In the genomic region with DNA sequence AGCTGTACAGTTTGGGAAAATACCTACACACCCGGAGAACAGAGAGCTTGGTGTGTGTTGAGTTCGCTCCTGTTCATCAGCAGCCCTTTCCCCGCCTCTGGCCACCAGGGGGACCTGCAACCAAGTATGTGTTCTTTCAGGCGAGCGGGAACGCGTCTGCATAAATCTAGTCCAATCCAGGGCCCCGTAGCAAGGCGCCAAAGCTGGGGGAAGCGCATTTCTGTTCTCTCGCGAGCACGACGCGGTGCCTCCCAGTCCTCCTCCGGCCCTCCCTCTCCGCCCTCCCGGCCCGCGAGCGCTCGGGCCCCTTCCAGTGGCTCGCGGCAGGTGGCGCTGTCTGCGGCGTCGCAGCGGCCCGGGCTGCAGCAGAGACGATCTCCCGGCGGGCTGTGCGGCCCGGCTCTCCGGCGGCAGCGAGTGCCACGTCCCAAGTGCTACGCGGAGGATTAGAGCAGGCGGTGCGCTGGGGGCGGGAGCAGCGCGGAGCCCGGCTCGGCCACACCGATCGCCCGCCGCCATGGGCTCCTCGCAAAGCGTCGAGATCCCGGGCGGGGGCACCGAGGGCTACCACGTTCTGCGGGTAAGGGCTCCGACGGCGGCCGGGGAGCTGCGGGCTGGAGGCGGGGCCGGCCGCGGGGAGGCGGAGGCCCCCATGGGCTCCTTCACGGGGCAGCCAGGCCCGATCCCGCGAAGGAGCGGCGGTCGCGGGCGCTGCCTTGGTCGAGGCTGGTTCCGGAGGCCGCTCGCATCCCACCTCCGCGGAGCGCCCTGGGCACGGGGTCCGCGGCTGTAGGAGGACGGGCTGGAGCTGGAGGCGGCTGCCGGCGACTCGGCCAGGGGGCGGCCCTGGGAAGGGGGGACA, we compare ENCODE assay signal across 1 cellular context.
TF ChIP-seq lines count a peak whose summit lies in the region.

A gene (plus strand): TSS at position 430 of the 862 bp plus-strand sequence. CDS start 88 bp downstream, at position 518.

TF ChIP-seq in HEK293, 187 proteins besides CTCF, POLR2A, EP300 and RAD21 (continued from another document):
- TF ChIP-seq, protein P1, sequence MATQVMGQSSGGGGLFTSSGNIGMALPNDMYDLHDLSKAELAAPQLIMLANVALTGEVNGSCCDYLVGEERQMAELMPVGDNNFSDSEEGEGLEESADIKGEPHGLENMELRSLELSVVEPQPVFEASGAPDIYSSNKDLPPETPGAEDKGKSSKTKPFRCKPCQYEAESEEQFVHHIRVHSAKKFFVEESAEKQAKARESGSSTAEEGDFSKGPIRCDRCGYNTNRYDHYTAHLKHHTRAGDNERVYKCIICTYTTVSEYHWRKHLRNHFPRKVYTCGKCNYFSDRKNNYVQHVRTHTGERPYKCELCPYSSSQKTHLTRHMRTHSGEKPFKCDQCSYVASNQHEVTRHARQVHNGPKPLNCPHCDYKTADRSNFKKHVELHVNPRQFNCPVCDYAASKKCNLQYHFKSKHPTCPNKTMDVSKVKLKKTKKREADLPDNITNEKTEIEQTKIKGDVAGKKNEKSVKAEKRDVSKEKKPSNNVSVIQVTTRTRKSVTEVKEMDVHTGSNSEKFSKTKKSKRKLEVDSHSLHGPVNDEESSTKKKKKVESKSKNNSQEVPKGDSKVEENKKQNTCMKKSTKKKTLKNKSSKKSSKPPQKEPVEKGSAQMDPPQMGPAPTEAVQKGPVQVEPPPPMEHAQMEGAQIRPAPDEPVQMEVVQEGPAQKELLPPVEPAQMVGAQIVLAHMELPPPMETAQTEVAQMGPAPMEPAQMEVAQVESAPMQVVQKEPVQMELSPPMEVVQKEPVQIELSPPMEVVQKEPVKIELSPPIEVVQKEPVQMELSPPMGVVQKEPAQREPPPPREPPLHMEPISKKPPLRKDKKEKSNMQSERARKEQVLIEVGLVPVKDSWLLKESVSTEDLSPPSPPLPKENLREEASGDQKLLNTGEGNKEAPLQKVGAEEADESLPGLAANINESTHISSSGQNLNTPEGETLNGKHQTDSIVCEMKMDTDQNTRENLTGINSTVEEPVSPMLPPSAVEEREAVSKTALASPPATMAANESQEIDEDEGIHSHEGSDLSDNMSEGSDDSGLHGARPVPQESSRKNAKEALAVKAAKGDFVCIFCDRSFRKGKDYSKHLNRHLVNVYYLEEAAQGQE (tag by site-specific recombination; IDR thresholded peaks at IDR 0.05): 0 out of 2 replicates have a peak, but pooled peaks have one; percentile 13
- TF ChIP-seq, protein P2, sequence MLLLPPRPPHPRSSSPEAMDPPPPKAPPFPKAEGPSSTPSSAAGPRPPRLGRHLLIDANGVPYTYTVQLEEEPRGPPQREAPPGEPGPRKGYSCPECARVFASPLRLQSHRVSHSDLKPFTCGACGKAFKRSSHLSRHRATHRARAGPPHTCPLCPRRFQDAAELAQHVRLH (tag by site-specific recombination; IDR thresholded peaks at IDR 0.05): 0 out of 2 replicates have a peak, but pooled peaks have one; percentile 39
- TF ChIP-seq ZNF843 (tag by site-specific recombination; IDR thresholded peaks at IDR 0.05): peak; percentile 55
- TF ChIP-seq YY1 (tag by site-specific recombination; IDR thresholded peaks at IDR 0.05): peak; percentile 45; the same call in 1 of the 2 replicates
- TF ChIP-seq ZEB2 (tag by site-specific recombination; IDR thresholded peaks at IDR 0.05): peak; percentile 80
- TF ChIP-seq, protein P3, sequence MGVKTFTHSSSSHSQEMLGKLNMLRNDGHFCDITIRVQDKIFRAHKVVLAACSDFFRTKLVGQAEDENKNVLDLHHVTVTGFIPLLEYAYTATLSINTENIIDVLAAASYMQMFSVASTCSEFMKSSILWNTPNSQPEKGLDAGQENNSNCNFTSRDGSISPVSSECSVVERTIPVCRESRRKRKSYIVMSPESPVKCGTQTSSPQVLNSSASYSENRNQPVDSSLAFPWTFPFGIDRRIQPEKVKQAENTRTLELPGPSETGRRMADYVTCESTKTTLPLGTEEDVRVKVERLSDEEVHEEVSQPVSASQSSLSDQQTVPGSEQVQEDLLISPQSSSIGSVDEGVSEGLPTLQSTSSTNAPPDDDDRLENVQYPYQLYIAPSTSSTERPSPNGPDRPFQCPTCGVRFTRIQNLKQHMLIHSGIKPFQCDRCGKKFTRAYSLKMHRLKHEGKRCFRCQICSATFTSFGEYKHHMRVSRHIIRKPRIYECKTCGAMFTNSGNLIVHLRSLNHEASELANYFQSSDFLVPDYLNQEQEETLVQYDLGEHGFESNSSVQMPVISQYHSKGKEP (tag by site-specific recombination; IDR thresholded peaks at IDR 0.05): peak; percentile 66
- no peak for TF ChIP-seq ZNF544 (tag by site-specific recombination; IDR thresholded peaks at IDR 0.05)
- no peak for TF ChIP-seq ZBTB21 (tag by site-specific recombination; IDR thresholded peaks at IDR 0.05)
- TF ChIP-seq, protein P4, sequence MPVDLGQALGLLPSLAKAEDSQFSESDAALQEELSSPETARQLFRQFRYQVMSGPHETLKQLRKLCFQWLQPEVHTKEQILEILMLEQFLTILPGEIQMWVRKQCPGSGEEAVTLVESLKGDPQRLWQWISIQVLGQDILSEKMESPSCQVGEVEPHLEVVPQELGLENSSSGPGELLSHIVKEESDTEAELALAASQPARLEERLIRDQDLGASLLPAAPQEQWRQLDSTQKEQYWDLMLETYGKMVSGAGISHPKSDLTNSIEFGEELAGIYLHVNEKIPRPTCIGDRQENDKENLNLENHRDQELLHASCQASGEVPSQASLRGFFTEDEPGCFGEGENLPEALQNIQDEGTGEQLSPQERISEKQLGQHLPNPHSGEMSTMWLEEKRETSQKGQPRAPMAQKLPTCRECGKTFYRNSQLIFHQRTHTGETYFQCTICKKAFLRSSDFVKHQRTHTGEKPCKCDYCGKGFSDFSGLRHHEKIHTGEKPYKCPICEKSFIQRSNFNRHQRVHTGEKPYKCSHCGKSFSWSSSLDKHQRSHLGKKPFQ (tag by site-specific recombination; IDR thresholded peaks at IDR 0.05): no peak
- no peak for TF ChIP-seq ZNF792 (tag by site-specific recombination; IDR thresholded peaks at IDR 0.05)
- TF ChIP-seq, protein P5, sequence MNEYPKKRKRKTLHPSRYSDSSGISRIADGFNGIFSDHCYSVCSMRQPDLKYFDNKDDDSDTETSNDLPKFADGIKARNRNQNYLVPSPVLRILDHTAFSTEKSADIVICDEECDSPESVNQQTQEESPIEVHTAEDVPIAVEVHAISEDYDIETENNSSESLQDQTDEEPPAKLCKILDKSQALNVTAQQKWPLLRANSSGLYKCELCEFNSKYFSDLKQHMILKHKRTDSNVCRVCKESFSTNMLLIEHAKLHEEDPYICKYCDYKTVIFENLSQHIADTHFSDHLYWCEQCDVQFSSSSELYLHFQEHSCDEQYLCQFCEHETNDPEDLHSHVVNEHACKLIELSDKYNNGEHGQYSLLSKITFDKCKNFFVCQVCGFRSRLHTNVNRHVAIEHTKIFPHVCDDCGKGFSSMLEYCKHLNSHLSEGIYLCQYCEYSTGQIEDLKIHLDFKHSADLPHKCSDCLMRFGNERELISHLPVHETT (tag by site-specific recombination; IDR thresholded peaks at IDR 0.05): peak; percentile 51; the same call in 1 of the 2 replicates
- TF ChIP-seq EGR2 (tag by site-specific recombination; IDR thresholded peaks at IDR 0.05; ENCODE audit: low read depth): 0 out of 2 replicates have a peak, but pooled peaks have one; percentile 27
- TF ChIP-seq ZNF610 (tag by site-specific recombination; IDR thresholded peaks at IDR 0.05; ENCODE audit: borderline replicate concordance): 0 out of 2 replicates have a peak, but pooled peaks have one; percentile 27
- TF ChIP-seq SETDB1 (IDR thresholded peaks at IDR 0.05; ENCODE audit: insufficient read length, low read length): peak; percentile 69
- 0 out of 2 replicates have a peak, but pooled peaks have one; percentile 36 for TF ChIP-seq ZFP69B (tag by site-specific recombination; IDR thresholded peaks at IDR 0.05)
- TF ChIP-seq ZNF391 (tag by site-specific recombination; IDR thresholded peaks at IDR 0.05; ENCODE audit: borderline replicate concordance, low read depth): peak; percentile 42; the same call in 1 of the 2 replicates
- TF ChIP-seq, protein P6, sequence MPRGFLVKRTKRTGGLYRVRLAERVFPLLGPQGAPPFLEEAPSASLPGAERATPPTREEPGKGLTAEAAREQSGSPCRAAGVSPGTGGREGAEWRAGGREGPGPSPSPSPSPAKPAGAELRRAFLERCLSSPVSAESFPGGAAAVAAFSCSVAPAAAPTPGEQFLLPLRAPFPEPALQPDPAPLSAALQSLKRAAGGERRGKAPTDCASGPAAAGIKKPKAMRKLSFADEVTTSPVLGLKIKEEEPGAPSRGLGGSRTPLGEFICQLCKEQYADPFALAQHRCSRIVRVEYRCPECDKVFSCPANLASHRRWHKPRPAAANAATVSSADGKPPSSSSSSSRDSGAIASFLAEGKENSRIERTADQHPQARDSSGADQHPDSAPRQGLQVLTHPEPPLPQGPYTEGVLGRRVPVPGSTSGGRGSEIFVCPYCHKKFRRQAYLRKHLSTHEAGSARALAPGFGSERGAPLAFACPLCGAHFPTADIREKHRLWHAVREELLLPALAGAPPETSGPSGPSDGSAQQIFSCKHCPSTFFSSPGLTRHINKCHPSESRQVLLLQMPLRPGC (tag by site-specific recombination; IDR thresholded peaks at IDR 0.05): peak; percentile 42; the same call in 1 of the 2 replicates
- no peak for TF ChIP-seq ZNF426 (tag by site-specific recombination; IDR thresholded peaks at IDR 0.05)
- TF ChIP-seq ZNF76 (tag by site-specific recombination; IDR thresholded peaks at IDR 0.05; ENCODE audit: borderline replicate concordance, low read depth): peak; percentile 91
- TF ChIP-seq, protein P7, sequence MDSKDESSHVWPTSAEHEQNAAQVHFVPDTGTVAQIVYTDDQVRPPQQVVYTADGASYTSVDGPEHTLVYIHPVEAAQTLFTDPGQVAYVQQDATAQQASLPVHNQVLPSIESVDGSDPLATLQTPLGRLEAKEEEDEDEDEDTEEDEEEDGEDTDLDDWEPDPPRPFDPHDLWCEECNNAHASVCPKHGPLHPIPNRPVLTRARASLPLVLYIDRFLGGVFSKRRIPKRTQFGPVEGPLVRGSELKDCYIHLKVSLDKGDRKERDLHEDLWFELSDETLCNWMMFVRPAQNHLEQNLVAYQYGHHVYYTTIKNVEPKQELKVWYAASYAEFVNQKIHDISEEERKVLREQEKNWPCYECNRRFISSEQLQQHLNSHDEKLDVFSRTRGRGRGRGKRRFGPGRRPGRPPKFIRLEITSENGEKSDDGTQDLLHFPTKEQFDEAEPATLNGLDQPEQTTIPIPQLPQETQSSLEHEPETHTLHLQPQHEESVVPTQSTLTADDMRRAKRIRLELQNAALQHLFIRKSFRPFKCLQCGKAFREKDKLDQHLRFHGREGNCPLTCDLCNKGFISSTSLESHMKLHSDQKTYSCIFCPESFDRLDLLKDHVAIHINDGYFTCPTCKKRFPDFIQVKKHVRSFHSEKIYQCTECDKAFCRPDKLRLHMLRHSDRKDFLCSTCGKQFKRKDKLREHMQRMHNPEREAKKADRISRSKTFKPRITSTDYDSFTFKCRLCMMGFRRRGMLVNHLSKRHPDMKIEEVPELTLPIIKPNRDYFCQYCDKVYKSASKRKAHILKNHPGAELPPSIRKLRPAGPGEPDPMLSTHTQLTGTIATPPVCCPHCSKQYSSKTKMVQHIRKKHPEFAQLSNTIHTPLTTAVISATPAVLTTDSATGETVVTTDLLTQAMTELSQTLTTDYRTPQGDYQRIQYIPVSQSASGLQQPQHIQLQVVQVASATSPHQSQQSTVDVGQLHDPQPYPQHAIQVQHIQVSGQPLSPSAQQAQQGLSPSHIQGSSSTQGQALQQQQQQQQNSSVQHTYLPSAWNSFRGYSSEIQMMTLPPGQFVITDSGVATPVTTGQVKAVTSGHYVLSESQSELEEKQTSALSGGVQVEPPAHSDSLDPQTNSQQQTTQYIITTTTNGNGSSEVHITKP (tag by site-specific recombination; IDR thresholded peaks at IDR 0.05): peak; percentile 41
